In the genomic region with DNA sequence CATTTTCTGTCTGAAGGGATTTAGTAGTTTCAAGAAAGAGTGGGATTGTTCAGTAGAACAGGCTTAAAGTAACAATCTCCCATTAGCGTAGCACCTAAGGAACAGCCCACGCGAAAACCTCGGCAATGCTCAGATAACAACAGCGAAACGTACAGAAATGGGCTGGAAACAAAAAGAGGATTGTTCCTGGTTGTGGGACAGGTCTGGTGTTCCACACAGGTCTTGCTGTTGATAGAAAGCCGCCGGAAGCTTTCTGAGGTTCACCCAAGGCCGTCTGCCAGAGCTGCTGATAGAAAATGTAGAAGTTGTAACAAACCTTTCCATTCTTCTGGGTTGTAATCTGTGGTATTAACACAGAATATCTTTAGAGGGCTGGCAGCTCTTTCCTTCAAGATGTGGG, we compare ENCODE assay signal across 18 cellular contexts.
DNase-seq lines count a peak whose midpoint lies in the region; ATAC-seq and TF ChIP-seq lines count a peak whose summit lies in the region.
"Had no signal": no experiment of that assay in that cellular context is flagged by ENCODE, and none has a peak within 500 bp of the region (broad histone marks: within the 10 kb centered on the region; RNA-seq: fewer than 3 reads in every experiment).

No MANE protein-coding gene starts in this region.

- H3K27me3 Mint-ChIP-seq in stimulated activated naive CD8-positive, alpha-beta T cell treated with anti-CD3 and anti-CD28 coated beads, Interleukin-15, Interleukin-2, amounts not matched to agents 100 ng/mL and 50 ng/mL, for 24 hours, result no peaks in the 10 kb centered on the region
- H3K27me3 Mint-ChIP-seq in stimulated activated naive CD8-positive, alpha-beta T cell treated with anti-CD3 and anti-CD28 coated beads, Interleukin-15, amount 100 ng/mL, for 72 hours, result no peaks in the 10 kb centered on the region
- H3K27me3 Mint-ChIP-seq in activated T-helper 1 cell treated with anti-CD3 and anti-CD28 coated beads, Interleukin-12 subunit alpha, Interleukin-12 subunit beta, Interleukin-2, Interleukin-4 antibody, amounts not matched to agents 30 ng/mL and 10 ng/mL and 1 ng/mL, durations not matched to agents 14 hours and 24 hours and 36 hours (ENCODE audit: insufficient read depth), result no peaks in the 10 kb centered on the region

- DNase-seq in stimulated activated naive CD8-positive, alpha-beta T cell treated with anti-CD3 and anti-CD28 coated beads, Interleukin-15, amount 100 ng/mL, for 72 hours, result no peak
- DNase-seq in activated T-helper 1 cell treated with anti-CD3 and anti-CD28 coated beads, Interleukin-12 subunit alpha, Interleukin-12 subunit beta, Interleukin-2, Interleukin-4 antibody, amounts not matched to agents 30 ng/mL and 10 ng/mL and 1 ng/mL, durations not matched to agents 14 hours and 24 hours and 36 hours (ENCODE audit: low spot score), result no peak
- DNase-seq in sigmoid colon (no peak), NCI-H2196 (lab: John Stamatoyannopoulos, UW; ENCODE audit: unreplicated experiment) (no peak), epidermal melanocyte (ENCODE audit: insufficient read length, low spot score) (no peak), HuH-7.5 (ENCODE audit: low spot score) (no peak)
- DNase-seq: CD8-positive, alpha-beta T cell; DMS79; GOT3; NCI-H1105 treated with DMSO at 0.1 percent for 48 hours; NCI-H1694 treated with DMSO at 0.1 percent for 48 hours; NCI-H510A; NCI-H748 treated with DMSO at 0.1 percent for 48 hours; SHP77 treated with DMSO at 0.1 percent for 48 hours had no signal

- TF ChIP-seq EP300 in sigmoid colon (IDR thresholded peaks at IDR 0.05), result no peak

- H3K4me1 ChIP-seq in sigmoid colon, result peaks cover 0 to 62% (median 40%) of the 10 kb centered on the region in 4 donors

- no peaks in the 10 kb centered on the region for H3K9me3 ChIP-seq in sigmoid colon

- peak overlapping the region in 3 of 4 donors; percentile 71 to 80 (median 79) for H3K27ac ChIP-seq in sigmoid colon
- H3K27ac ChIP-seq: BLaER1 treated with 17β-estradiol and CSF1 and Interleukin-3, amounts not matched to agents 10 nM and 100 nM had no signal

- peaks cover 59% of the 10 kb centered on the region for H3K4me1 Mint-ChIP-seq in stimulated activated naive CD8-positive, alpha-beta T cell treated with anti-CD3 and anti-CD28 coated beads, Interleukin-15, Interleukin-2, amounts not matched to agents 100 ng/mL and 50 ng/mL, for 24 hours (ENCODE audit: low read depth)
- H3K4me1 Mint-ChIP-seq in stimulated activated naive CD8-positive, alpha-beta T cell treated with anti-CD3 and anti-CD28 coated beads, Interleukin-15, amount 100 ng/mL, for 72 hours, result peaks cover 44% of the 10 kb centered on the region
- H3K4me1 Mint-ChIP-seq in activated T-helper 1 cell treated with anti-CD3 and anti-CD28 coated beads, Interleukin-12 subunit alpha, Interleukin-12 subunit beta, Interleukin-2, Interleukin-4 antibody, amounts not matched to agents 30 ng/mL and 10 ng/mL and 1 ng/mL, durations not matched to agents 14 hours and 24 hours and 36 hours (ENCODE audit: low read depth), result peaks cover 40% of the 10 kb centered on the region

- peak overlapping the region; percentile 45 for H3K27ac Mint-ChIP-seq in stimulated activated naive CD8-positive, alpha-beta T cell treated with anti-CD3 and anti-CD28 coated beads, Interleukin-15, Interleukin-2, amounts not matched to agents 100 ng/mL and 50 ng/mL, for 24 hours
- H3K27ac Mint-ChIP-seq in stimulated activated naive CD8-positive, alpha-beta T cell treated with anti-CD3 and anti-CD28 coated beads, Interleukin-15, amount 100 ng/mL, for 72 hours, result no peak overlapping the region
- peak overlapping the region; percentile 12 for H3K27ac Mint-ChIP-seq in activated T-helper 1 cell treated with anti-CD3 and anti-CD28 coated beads, Interleukin-12 subunit alpha, Interleukin-12 subunit beta, Interleukin-2, Interleukin-4 antibody, amounts not matched to agents 30 ng/mL and 10 ng/mL and 1 ng/mL, durations not matched to agents 14 hours and 24 hours and 36 hours
- H3K27ac Mint-ChIP-seq: CD8-positive, alpha-beta T cell had no signal

- peaks cover 0 to 14% (median 0%) of the 10 kb centered on the region in 4 donors for H3K36me3 ChIP-seq in sigmoid colon

- no peak for ATAC-seq in stimulated activated naive CD8-positive, alpha-beta T cell treated with anti-CD3 and anti-CD28 coated beads, Interleukin-15, amount 100 ng/mL, for 72 hours
- ATAC-seq: CD8-positive, alpha-beta T cell; HCT116; K562 had no signal

- H3K27me3 ChIP-seq in sigmoid colon, result no peaks in the 10 kb centered on the region
- H3K27me3 ChIP-seq: BLaER1 treated with 17β-estradiol and CSF1 and Interleukin-3, amounts not matched to agents 10 nM and 100 nM had no signal

- TF ChIP-seq POLR2A in sigmoid colon (IDR thresholded peaks at IDR 0.05), result no peak

- 94 to 97% methylated on average over 9 of the region's 9 CpGs for WGBS in sigmoid colon, 2 donors

- no peaks in the 10 kb centered on the region for H3K9me3 Mint-ChIP-seq in stimulated activated naive CD8-positive, alpha-beta T cell treated with anti-CD3 and anti-CD28 coated beads, Interleukin-15, Interleukin-2, amounts not matched to agents 100 ng/mL and 50 ng/mL, for 24 hours
- H3K9me3 Mint-ChIP-seq in stimulated activated naive CD8-positive, alpha-beta T cell treated with anti-CD3 and anti-CD28 coated beads, Interleukin-15, amount 100 ng/mL, for 72 hours, result no peaks in the 10 kb centered on the region
- H3K9me3 Mint-ChIP-seq in activated T-helper 1 cell treated with anti-CD3 and anti-CD28 coated beads, Interleukin-12 subunit alpha, Interleukin-12 subunit beta, Interleukin-2, Interleukin-4 antibody, amounts not matched to agents 30 ng/mL and 10 ng/mL and 1 ng/mL, durations not matched to agents 14 hours and 24 hours and 36 hours, result no peaks in the 10 kb centered on the region
- H3K9me3 Mint-ChIP-seq: CD8-positive, alpha-beta T cell had no signal

- H3K36me3 Mint-ChIP-seq in stimulated activated naive CD8-positive, alpha-beta T cell treated with anti-CD3 and anti-CD28 coated beads, Interleukin-15, Interleukin-2, amounts not matched to agents 100 ng/mL and 50 ng/mL, for 24 hours (ENCODE audit: low read depth), result peaks cover 14% of the 10 kb centered on the region
- H3K36me3 Mint-ChIP-seq in activated T-helper 1 cell treated with anti-CD3 and anti-CD28 coated beads, Interleukin-12 subunit alpha, Interleukin-12 subunit beta, Interleukin-2, Interleukin-4 antibody, amounts not matched to agents 30 ng/mL and 10 ng/mL and 1 ng/mL, durations not matched to agents 14 hours and 24 hours and 36 hours (ENCODE audit: low read depth), result peaks cover 31% of the 10 kb centered on the region

- no peak overlapping the region for H3K4me3 Mint-ChIP-seq in stimulated activated naive CD8-positive, alpha-beta T cell treated with anti-CD3 and anti-CD28 coated beads, Interleukin-15, Interleukin-2, amounts not matched to agents 100 ng/mL and 50 ng/mL, for 24 hours
- no peak overlapping the region for H3K4me3 Mint-ChIP-seq in stimulated activated naive CD8-positive, alpha-beta T cell treated with anti-CD3 and anti-CD28 coated beads, Interleukin-15, amount 100 ng/mL, for 72 hours
- H3K4me3 Mint-ChIP-seq in activated T-helper 1 cell treated with anti-CD3 and anti-CD28 coated beads, Interleukin-12 subunit alpha, Interleukin-12 subunit beta, Interleukin-2, Interleukin-4 antibody, amounts not matched to agents 30 ng/mL and 10 ng/mL and 1 ng/mL, durations not matched to agents 14 hours and 24 hours and 36 hours, result no peak overlapping the region
- H3K4me3 Mint-ChIP-seq: CD8-positive, alpha-beta T cell had no signal

- H3K4me3 ChIP-seq in sigmoid colon, result no peak overlapping the region
- H3K4me3 ChIP-seq: BLaER1 treated with 17β-estradiol and CSF1 and Interleukin-3, amounts not matched to agents 10 nM and 100 nM; K562 had no signal

- intact Hi-C loops in activated T-helper 1 cell treated with anti-CD3 and anti-CD28 coated beads, Interleukin-12 subunit alpha, Interleukin-12 subunit beta, Interleukin-2, Interleukin-4 antibody, amounts not matched to agents 30 ng/mL and 10 ng/mL and 1 ng/mL, durations not matched to agents 14 hours and 24 hours and 36 hours (cut with micrococcal nuclease), result no loop called here
- intact Hi-C loops in sigmoid colon (cut with DNase I), result no loop called here

- TF ChIP-seq CTCF in sigmoid colon (IDR thresholded peaks at IDR 0.05), result no peak

Comparison
In these comparisons a context has a peak if more than half of its experiments do, and no peak if none do; other contexts are left out.
1. H3K27ac Mint-ChIP-seq: peak in stimulated activated naive CD8-positive, alpha-beta T cell treated with anti-CD3 and anti-CD28 coated beads, Interleukin-15, Interleukin-2, amounts not matched to agents 100 ng/mL and 50 ng/mL, for 24 hours (single experiment) and activated T-helper 1 cell treated with anti-CD3 and anti-CD28 coated beads, Interleukin-12 subunit alpha, Interleukin-12 subunit beta, Interleukin-2, Interleukin-4 antibody, amounts not matched to agents 30 ng/mL and 10 ng/mL and 1 ng/mL, durations not matched to agents 14 hours and 24 hours and 36 hours (single experiment); none in stimulated activated naive CD8-positive, alpha-beta T cell treated with anti-CD3 and anti-CD28 coated beads, Interleukin-15, amount 100 ng/mL, for 72 hours (0 of 2).